ENCODE assay signal across 8 cellular contexts in genomic region chr1:27489973-27490741, GRCh38. TPM values are rescaled to one million over a fixed set of nuclear protein-coding genes. Genes with fewer than 3 reads are reported as not detected.
DNase-seq lines count a peak whose midpoint lies in the region; ATAC-seq lines count a peak whose summit lies in the region.

A gene with protein sequence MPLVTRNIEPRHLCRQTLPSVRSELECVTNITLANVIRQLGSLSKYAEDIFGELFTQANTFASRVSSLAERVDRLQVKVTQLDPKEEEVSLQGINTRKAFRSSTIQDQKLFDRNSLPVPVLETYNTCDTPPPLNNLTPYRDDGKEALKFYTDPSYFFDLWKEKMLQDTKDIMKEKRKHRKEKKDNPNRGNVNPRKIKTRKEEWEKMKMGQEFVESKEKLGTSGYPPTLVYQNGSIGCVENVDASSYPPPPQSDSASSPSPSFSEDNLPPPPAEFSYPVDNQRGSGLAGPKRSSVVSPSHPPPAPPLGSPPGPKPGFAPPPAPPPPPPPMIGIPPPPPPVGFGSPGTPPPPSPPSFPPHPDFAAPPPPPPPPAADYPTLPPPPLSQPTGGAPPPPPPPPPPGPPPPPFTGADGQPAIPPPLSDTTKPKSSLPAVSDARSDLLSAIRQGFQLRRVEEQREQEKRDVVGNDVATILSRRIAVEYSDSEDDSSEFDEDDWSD (minus strand): TSS chr1:27490167. CDS start chr1:27428890, 61,277 bp downstream.

- no peaks in the 10 kb centered on the region for H3K27me3 Mint-ChIP-seq in effector memory CD8-positive, alpha-beta T cell

- peaks cover 25% of the 10 kb centered on the region for H3K36me3 Mint-ChIP-seq in effector memory CD8-positive, alpha-beta T cell (ENCODE audit: insufficient read depth)

- DNase-seq in CMK (ENCODE audit: low read depth) (peak; percentile 96), HT1080 (ENCODE audit: low read depth) (peak; percentile 94), NOMO-1 treated with DMSO at 0.1 percent for 48 hours (lab: John Stamatoyannopoulos, UW; ENCODE audit: unreplicated experiment) (peak; percentile 90), medulla oblongata (ENCODE audit: extremely low spot score) (peak; percentile 99)
- DNase-seq in activated CD8-positive, alpha-beta memory T cell treated with anti-CD3 and anti-CD28 coated beads for 4 hours (ENCODE audit: low read depth in 2 of 2), result peak; percentile 89 to 94
- DNase-seq in effector memory CD8-positive, alpha-beta T cell, result peak; percentile 95 to 96 (median 95)
- DNase-seq in stimulated activated CD8-positive, alpha-beta memory T cell treated with anti-CD3 and anti-CD28 coated beads, Interleukin-12 subunit alpha, Interleukin-12 subunit beta, amount 100 ng/mL, for 1 hour (ENCODE audit: low read depth), result peak; percentile 94

- no peaks in the 10 kb centered on the region for H3K9me3 Mint-ChIP-seq in effector memory CD8-positive, alpha-beta T cell

- H3K27ac Mint-ChIP-seq in effector memory CD8-positive, alpha-beta T cell, result peak within 1 kb of the TSS; percentile 98 to 99

- H3K4me1 Mint-ChIP-seq in effector memory CD8-positive, alpha-beta T cell (ENCODE audit: low read depth in 2 of 2), result peaks cover 22 to 24% of the 10 kb centered on the region in 2 donors

- peak; percentile 67 for ATAC-seq in GM21360 (IDR thresholded peaks at IDR 0.05; ENCODE audit: unreplicated experiment)
- ATAC-seq in effector memory CD8-positive, alpha-beta T cell (replicated peaks), result peak; percentile 93

- H3K4me3 Mint-ChIP-seq in effector memory CD8-positive, alpha-beta T cell, result peak within 1 kb of the TSS; percentile 92 to 97

RNA-seq across cellular contexts. Expression of the gene that starts here (rescaled TPM):
- 12.5 and 18.2 TPM in 2 replicates for total RNA-seq in HT1080 (2014; rRNA removed; shearing (Covaris generic))
- polyA plus RNA-seq in HT1080 (2015; cell fraction: cytosol; rRNA removed), result 60.6 and 69.8 TPM in 2 replicates
- 47.2 and 59.0 TPM in 2 replicates for polyA plus RNA-seq in HT1080 (2015; cell fraction: nucleus; rRNA removed)

Comparison
In these comparisons a context has a peak if more than half of its experiments do, and no peak if none do; other contexts are left out.
1. Peak in every context shown above with its lines: DNase-seq and ATAC-seq.